ENCODE assay signal across 27 cellular contexts in genomic region chr10:131072651-131073468, GRCh38.
"Had no signal": no experiment of that assay in that cellular context is flagged by ENCODE, and none has a peak within 500 bp of the region (broad histone marks: within the 10 kb centered on the region; RNA-seq: fewer than 3 reads in every experiment).

No MANE protein-coding gene starts in this region.

- H3K27me3 Mint-ChIP-seq: activated CD4-positive, alpha-beta memory T cell treated with anti-CD3 and anti-CD28 coated beads for 36 hours; activated CD4-positive, alpha-beta T cell treated with anti-CD3 and anti-CD28 coated beads, Interleukin-2, amount 10 ng/mL, durations not matched to agents 24 days and 14 days; activated T-helper 17 cell treated with anti-CD3 and anti-CD28 coated beads, Interleukin-2, amount 50 U/mL, for 72 hours; central memory CD8-positive, alpha-beta T cell; stimulated activated naive B cell treated with anti-CD40 and anti-IgM and Interleukin-4, amounts not matched to agents 10 μg/mL and 1 μg/mL and 100 μg/mL, for 72 hours had no signal

- H3K27ac Mint-ChIP-seq: activated CD4-positive, alpha-beta memory T cell treated with anti-CD3 and anti-CD28 coated beads for 36 hours; activated CD4-positive, alpha-beta T cell treated with anti-CD3 and anti-CD28 coated beads, Interleukin-2, amount 10 ng/mL, durations not matched to agents 24 days and 14 days; activated T-helper 17 cell treated with anti-CD3 and anti-CD28 coated beads, Interleukin-2, amount 50 U/mL, for 72 hours; nephron progenitor cell; progenitor cell of endocrine pancreas; stimulated activated naive B cell treated with anti-CD40 and anti-IgM and Interleukin-4, amounts not matched to agents 10 μg/mL and 1 μg/mL and 100 μg/mL, for 72 hours had no signal

- H3K36me3 ChIP-seq: ovary, stomach, thyroid gland, upper lobe of right lung had no signal

- H3K27ac ChIP-seq: ovary, stomach, thyroid gland, upper lobe of right lung had no signal

- DNase-seq: activated CD4-positive, alpha-beta memory T cell treated with anti-CD3 and anti-CD28 coated beads for 36 hours; activated CD4-positive, alpha-beta T cell treated with anti-CD3 and anti-CD28 coated beads, Interleukin-2, amount 10 ng/mL, durations not matched to agents 24 days and 14 days; activated CD4-positive, CD25-positive, alpha-beta regulatory T cell treated with anti-CD3 and anti-CD28 coated beads, Interleukin-2, amount 50 U/mL, for 72 hours; activated gamma-delta T cell treated with Interleukin-2 at 50 U/mL for 16 hours; activated naive CD4-positive, alpha-beta T cell treated with anti-CD3 and anti-CD28 coated beads, Interleukin-2, amount 50 U/mL, for 16 hours; activated T-cell treated with anti-CD3 and anti-CD28 coated beads, Interleukin-2, amount 50 U/mL, for 4 hours; amygdala; effector CD8-positive, alpha-beta T cell; left ventricle myocardium superior; nephron progenitor cell; ovary; stimulated activated CD4-positive, alpha-beta T cell treated with anti-CD3 and anti-CD28 coated beads, Interleukin-1b, Interleukin-23, amount 100 ng/mL, for 48 hours; stimulated activated CD4-positive, alpha-beta T cell treated with anti-CD3 and anti-CD28 coated beads, Interleukin-4, amount 100 ng/mL, for 4 hours; stimulated activated CD8-positive, alpha-beta memory T cell treated with anti-CD3 and anti-CD28 coated beads, Interleukin-4, amount 100 ng/mL, for 48 hours; stimulated activated naive B cell treated with anti-CD40 and anti-IgM and Interleukin-4, amounts not matched to agents 10 μg/mL and 1 μg/mL and 100 μg/mL, for 72 hours; stomach; T-helper 2 cell; thyroid gland; upper lobe of right lung had no signal

- ATAC-seq: activated T-cell treated with anti-CD3 and anti-CD28 coated beads, Interleukin-2, amount 50 U/mL, for 4 hours; activated T-helper 17 cell treated with anti-CD3 and anti-CD28 coated beads, Interleukin-2, amount 50 U/mL, for 72 hours; left ventricle myocardium superior; stimulated activated naive B cell treated with anti-CD40 and anti-IgM and Interleukin-4, amounts not matched to agents 10 μg/mL and 1 μg/mL and 100 μg/mL, for 72 hours; upper lobe of right lung had no signal

- H3K4me1 ChIP-seq: stomach, thyroid gland, upper lobe of right lung had no signal

- FAIRE-seq: colon, endometrium, frontal cortex, islet of Langerhans had no signal

- H3K9me3 ChIP-seq: ovary, stomach, thyroid gland, upper lobe of right lung had no signal

- H3K9me3 Mint-ChIP-seq: activated CD4-positive, alpha-beta T cell treated with anti-CD3 and anti-CD28 coated beads, Interleukin-2, amount 10 ng/mL, durations not matched to agents 24 days and 14 days; activated T-cell treated with anti-CD3 and anti-CD28 coated beads, Interleukin-2, amount 50 U/mL, for 4 hours; activated T-helper 17 cell treated with anti-CD3 and anti-CD28 coated beads, Interleukin-2, amount 50 U/mL, for 72 hours; central memory CD8-positive, alpha-beta T cell; nephron progenitor cell; stimulated activated naive B cell treated with anti-CD40 and anti-IgM and Interleukin-4, amounts not matched to agents 10 μg/mL and 1 μg/mL and 100 μg/mL, for 72 hours had no signal

- H3K36me3 Mint-ChIP-seq: activated CD4-positive, alpha-beta memory T cell treated with anti-CD3 and anti-CD28 coated beads for 36 hours; stimulated activated naive B cell treated with anti-CD40 and anti-IgM and Interleukin-4, amounts not matched to agents 10 μg/mL and 1 μg/mL and 100 μg/mL, for 72 hours had no signal

- H3K4me3 Mint-ChIP-seq: activated CD4-positive, alpha-beta memory T cell treated with anti-CD3 and anti-CD28 coated beads for 36 hours; activated CD4-positive, alpha-beta T cell treated with anti-CD3 and anti-CD28 coated beads, Interleukin-2, amount 10 ng/mL, durations not matched to agents 24 days and 14 days; activated T-cell treated with anti-CD3 and anti-CD28 coated beads, Interleukin-2, amount 50 U/mL, for 4 hours; activated T-helper 17 cell treated with anti-CD3 and anti-CD28 coated beads, Interleukin-2, amount 50 U/mL, for 72 hours; central memory CD8-positive, alpha-beta T cell; nephron progenitor cell; stimulated activated naive B cell treated with anti-CD40 and anti-IgM and Interleukin-4, amounts not matched to agents 10 μg/mL and 1 μg/mL and 100 μg/mL, for 72 hours had no signal

- H3K27me3 ChIP-seq: ovary, thyroid gland, upper lobe of right lung had no signal

- H3K4me3 ChIP-seq: ovary, smooth muscle cell, stomach, thyroid gland, upper lobe of right lung had no signal

- H3K4me1 Mint-ChIP-seq: activated CD4-positive, alpha-beta T cell treated with anti-CD3 and anti-CD28 coated beads, Interleukin-2, amount 10 ng/mL, durations not matched to agents 24 days and 14 days; activated T-helper 17 cell treated with anti-CD3 and anti-CD28 coated beads, Interleukin-2, amount 50 U/mL, for 72 hours; central memory CD8-positive, alpha-beta T cell; stimulated activated naive B cell treated with anti-CD40 and anti-IgM and Interleukin-4, amounts not matched to agents 10 μg/mL and 1 μg/mL and 100 μg/mL, for 72 hours had no signal

- H3K4me2 ChIP-seq: smooth muscle cell had no signal
